Comparison of ENCODE assay signal across 1 cellular context in genomic region chr11:78601066-78601465, GRCh38.
TF ChIP-seq lines count a peak whose summit lies in the region.

No MANE protein-coding gene starts in this region.

TF ChIP-seq in HepG2, 621 proteins besides CTCF, POLR2A, EP300 and RAD21 (continued from another document and continues in another):
- peak; percentile 41 for TF ChIP-seq MNT (IDR thresholded peaks at IDR 0.05)
- TF ChIP-seq ZNF331 (CRISPR knock-in tag; IDR thresholded peaks at IDR 0.05): peak; percentile 57; the same call in 1 of the 2 replicates
- TF ChIP-seq KDM6A (CRISPR knock-in tag; IDR thresholded peaks at IDR 0.05; ENCODE audit: low read depth): peak; percentile 56
- peak; percentile 68; the same call in 1 of the 2 replicates for TF ChIP-seq IRF2 (CRISPR knock-in tag; IDR thresholded peaks at IDR 0.05)
- peak; percentile 89 for TF ChIP-seq TARDBP (CRISPR knock-in tag; IDR thresholded peaks at IDR 0.05)
- peak; percentile 75; the same call in 1 of the 2 replicates for TF ChIP-seq CEBPB (IDR thresholded peaks at IDR 0.05; ENCODE audit: borderline replicate concordance, low read depth, low read length)
- TF ChIP-seq SATB2 (CRISPR knock-in tag; IDR thresholded peaks at IDR 0.05): 0 out of 2 replicates have a peak, but pooled peaks have one; percentile 62
- peak; percentile 69 for TF ChIP-seq SKI (IDR thresholded peaks at IDR 0.05; ENCODE audit: partially characterized antibody)
- peak; percentile 66; the same call in 1 of the 2 replicates for TF ChIP-seq ZNF256 (CRISPR knock-in tag; conservative IDR thresholded peaks at IDR 0.05)
- TF ChIP-seq GATA4 (IDR thresholded peaks at IDR 0.05; ENCODE audit: borderline replicate concordance, low read depth): peak; percentile 88; the same call in 1 of the 2 replicates
- peak; percentile 68; the same call in 1 of the 2 replicates for TF ChIP-seq ZNF878 (CRISPR knock-in tag; IDR thresholded peaks at IDR 0.05)
- TF ChIP-seq NR2C2 (CRISPR knock-in tag; IDR thresholded peaks at IDR 0.05; ENCODE audit: borderline replicate concordance): peak; percentile 68; the same call in 1 of the 2 replicates
- TF ChIP-seq KLF11 (CRISPR knock-in tag; IDR thresholded peaks at IDR 0.05): 0 out of 2 replicates have a peak, but pooled peaks have one; percentile 32
- peak; percentile 79 for TF ChIP-seq SIX4 (CRISPR knock-in tag; IDR thresholded peaks at IDR 0.05)
- TF ChIP-seq ZNF12 (CRISPR knock-in tag; IDR thresholded peaks at IDR 0.05): peak; percentile 65
- peak; percentile 84 for TF ChIP-seq HNF4A (CRISPR knock-in tag; IDR thresholded peaks at IDR 0.05)
- peak; percentile 47; the same call in 1 of the 2 replicates for TF ChIP-seq ZNF747 (CRISPR knock-in tag; IDR thresholded peaks at IDR 0.05; ENCODE audit: borderline replicate concordance)
- peak; percentile 98 for TF ChIP-seq FOXA3 (CRISPR knock-in tag; IDR thresholded peaks at IDR 0.05)
- TF ChIP-seq ARNTL (CRISPR knock-in tag; IDR thresholded peaks at IDR 0.05): peak; percentile 99
- TF ChIP-seq KDM4B (CRISPR knock-in tag; IDR thresholded peaks at IDR 0.05): 0 out of 2 replicates have a peak, but pooled peaks have one; percentile 48
- peak; percentile 39; the same call in 1 of the 2 replicates for TF ChIP-seq ZNF281 (CRISPR knock-in tag; IDR thresholded peaks at IDR 0.05; ENCODE audit: borderline replicate concordance)
- TF ChIP-seq SOX13 (IDR thresholded peaks at IDR 0.05): peak; percentile 68
- TF ChIP-seq SOX13 (CRISPR knock-in tag; conservative IDR thresholded peaks at IDR 0.05 in 1 of 2, IDR thresholded peaks at IDR 0.05 in 1 of 2): peak in 1 of 2 experiments; percentile 95; a peak in 2 of 4 replicates
- TF ChIP-seq MLXIP (CRISPR knock-in tag; IDR thresholded peaks at IDR 0.05; ENCODE audit: borderline replicate concordance): peak; percentile 89
- peak; percentile 64; the same call in 1 of the 2 replicates for TF ChIP-seq ZNF816 (CRISPR knock-in tag; IDR thresholded peaks at IDR 0.05; ENCODE audit: borderline replicate concordance)
- 0 out of 2 replicates have a peak, but pooled peaks have one; percentile 74 for TF ChIP-seq ZBTB10 (CRISPR knock-in tag; IDR thresholded peaks at IDR 0.05; ENCODE audit: borderline replicate concordance)
- TF ChIP-seq SAP130 (CRISPR knock-in tag; IDR thresholded peaks at IDR 0.05; ENCODE audit: low read depth): peak; percentile 62
- TF ChIP-seq ZMYM4 (CRISPR knock-in tag; IDR thresholded peaks at IDR 0.05): peak; percentile 82
- peak; percentile 48; the same call in 1 of the 2 replicates for TF ChIP-seq AKAP8 (CRISPR knock-in tag; IDR thresholded peaks at IDR 0.05)
- TF ChIP-seq FOXP1 (IDR thresholded peaks at IDR 0.05): peak; percentile 61
- TF ChIP-seq FOXP1 (CRISPR knock-in tag; IDR thresholded peaks at IDR 0.05): peak; percentile 95
- TF ChIP-seq SP5 (CRISPR knock-in tag; IDR thresholded peaks at IDR 0.05; ENCODE audit: borderline replicate concordance, low read depth): 0 out of 2 replicates have a peak, but pooled peaks have one; percentile 17
- TF ChIP-seq REPIN1 (CRISPR knock-in tag; IDR thresholded peaks at IDR 0.05; ENCODE audit: borderline replicate concordance, low read depth): peak; percentile 59; the same call in 1 of the 2 replicates
- TF ChIP-seq HOXA5 (CRISPR knock-in tag; IDR thresholded peaks at IDR 0.05): peak; percentile 71; the same call in 1 of the 2 replicates
- TF ChIP-seq MAX (IDR thresholded peaks at IDR 0.05): 0 out of 2 replicates have a peak, but pooled peaks have one; percentile 25
- TF ChIP-seq NCOR1 (IDR thresholded peaks at IDR 0.05; ENCODE audit: borderline replicate concordance, low read length): peak; percentile 69
- peak; percentile 84; the same call in 1 of the 2 replicates for TF ChIP-seq HOMEZ (CRISPR knock-in tag; IDR thresholded peaks at IDR 0.05; ENCODE audit: low read depth)
- peak; percentile 30 for TF ChIP-seq MED8 (CRISPR knock-in tag; IDR thresholded peaks at IDR 0.05; ENCODE audit: insufficient replicate concordance)
- 0 out of 2 replicates have a peak, but pooled peaks have one; percentile 43 for TF ChIP-seq ARNT2 (CRISPR knock-in tag; IDR thresholded peaks at IDR 0.05; ENCODE audit: low read depth)
- peak; percentile 36; the same call in 1 of the 2 replicates for TF ChIP-seq ZNF644 (CRISPR knock-in tag; IDR thresholded peaks at IDR 0.05; ENCODE audit: low read depth)
- peak; percentile 91 for TF ChIP-seq MLX (CRISPR knock-in tag; IDR thresholded peaks at IDR 0.05)
- 0 out of 2 replicates have a peak, but pooled peaks have one; percentile 26 for TF ChIP-seq ZBTB34 (CRISPR knock-in tag; IDR thresholded peaks at IDR 0.05)
- peak; percentile 46; the same call in 1 of the 2 replicates for TF ChIP-seq FOXK2 (IDR thresholded peaks at IDR 0.05)
- peak; percentile 81; the same call in 1 of the 2 replicates for TF ChIP-seq ZNF800 (CRISPR knock-in tag; IDR thresholded peaks at IDR 0.05)
- peak; percentile 80 for TF ChIP-seq NFIC (IDR thresholded peaks at IDR 0.05; ENCODE audit: low read length)
- peak; percentile 50; the same call in 1 of the 2 replicates for TF ChIP-seq JUND (CRISPR knock-in tag; IDR thresholded peaks at IDR 0.05)
- peak; percentile 78; the same call in 1 of the 2 replicates for TF ChIP-seq ZKSCAN8 (CRISPR knock-in tag; IDR thresholded peaks at IDR 0.05; ENCODE audit: borderline replicate concordance)
- TF ChIP-seq NR2F6 (IDR thresholded peaks at IDR 0.05): peak; percentile 76
- TF ChIP-seq NR2F6 (CRISPR knock-in tag; IDR thresholded peaks at IDR 0.05): peak; percentile 57
- peak; percentile 80 for TF ChIP-seq RCOR2 (CRISPR knock-in tag; IDR thresholded peaks at IDR 0.05)
- TF ChIP-seq DPF2 (CRISPR knock-in tag; IDR thresholded peaks at IDR 0.05; ENCODE audit: borderline replicate concordance, low read depth): peak; percentile 88
- TF ChIP-seq HMG20B (CRISPR knock-in tag; conservative IDR thresholded peaks at IDR 0.05): peak; percentile 88
